In genomic region chr14:104800600-104801283, GRCh38 we compare ENCODE assay signal across 8 cellular contexts. TPM values are rescaled to one million over a fixed set of nuclear protein-coding genes. Genes with fewer than 3 reads are reported as not detected.
DNase-seq lines count a peak whose midpoint lies in the region; ATAC-seq, FAIRE-seq and TF ChIP-seq lines count a peak whose summit lies in the region.

Gene ZBTB42 (plus strand): TSS chr14:104801101. CDS start chr14:104801198, 97 bp downstream.

- no peaks in the 10 kb centered on the region for H3K79me2 ChIP-seq in astrocyte (ENCODE audit: insufficient read depth, low read length)

- H3K36me3 ChIP-seq in astrocyte (ENCODE audit: insufficient read depth, low read length): no peaks in the 10 kb centered on the region

- TF ChIP-seq CTCF in astrocyte (IDR thresholded peaks at IDR 0.05; ENCODE audit: insufficient read depth, low read depth, low read length) (no peak), D721Med (IDR thresholded peaks at IDR 0.05; ENCODE audit: insufficient read depth, missing control alignments) (no peak)

- POLR2A ChIA-PET in T-cell (lab: Charles Lee): interaction anchor here in 1 of 2 donors (0.8 kb wide), 1 partner anchor 10 kb away, joined by 5 read pairs; no protein-coding TSS in a partner anchor

- H3K36me3 Mint-ChIP-seq in T-cell: no peaks in the 10 kb centered on the region
- H3K36me3 Mint-ChIP-seq in astrocyte (ENCODE audit: low read depth, unreplicated experiment): peaks cover 2% of the 10 kb centered on the region

- FAIRE-seq in astrocyte (lab: Jason Lieb, UNC) (no peak), D721Med (lab: Jason Lieb, UNC) (no peak)

- ATAC-seq in GM19035 (IDR thresholded peaks at IDR 0.05; ENCODE audit: unreplicated experiment) (peak; percentile 36), T-cell (replicated peaks in 1 of 4) (peak; percentile 62 to 67 (median 65))

- peak within 1 kb of the TSS; percentile 85 to 87 (median 87) for H3K4me3 Mint-ChIP-seq in T-cell
- peak within 1 kb of the TSS; percentile 85 for H3K4me3 Mint-ChIP-seq in astrocyte (ENCODE audit: unreplicated experiment)

- H3K9me3 Mint-ChIP-seq in T-cell (no peaks in the 10 kb centered on the region), astrocyte (ENCODE audit: unreplicated experiment) (no peaks in the 10 kb centered on the region)

- H3K27ac ChIP-seq in astrocyte (ENCODE audit: low read depth, low read length): no peak within 1 kb of the TSS

- peaks cover 27% of the 10 kb centered on the region for H4K20me1 ChIP-seq in astrocyte (ENCODE audit: insufficient read depth, low read length)

- H3K9me3 ChIP-seq in astrocyte (ENCODE audit: insufficient read depth, low read depth, low read length): no peaks in the 10 kb centered on the region

- peak within 1 kb of the TSS; percentile 78 for H2AFZ ChIP-seq in astrocyte (ENCODE audit: low read depth, low read length)

- H3K27me3 ChIP-seq in astrocyte (ENCODE audit: insufficient read depth, low read length): peaks cover 3% of the 10 kb centered on the region

- H3K27me3 Mint-ChIP-seq in T-cell: no peaks in the 10 kb centered on the region
- H3K27me3 Mint-ChIP-seq in astrocyte (ENCODE audit: low read depth, unreplicated experiment): no peaks in the 10 kb centered on the region

- CTCF ChIA-PET in T-cell (lab: Charles Lee): no interaction called here

- H3K27ac Mint-ChIP-seq in T-cell (peak within 1 kb of the TSS; percentile 87 to 88), astrocyte (ENCODE audit: unreplicated experiment) (peak within 1 kb of the TSS; percentile 94)

- H3K4me3 ChIP-seq in astrocyte (ENCODE audit: insufficient read depth, low read depth, low read length): peak within 1 kb of the TSS; percentile 67

- H3K4me1 Mint-ChIP-seq in T-cell (peaks cover 29 to 40% (median 35%) of the 10 kb centered on the region in 3 donors), astrocyte (ENCODE audit: low read depth, unreplicated experiment) (peaks cover 22% of the 10 kb centered on the region)

- H3K4me2 ChIP-seq in astrocyte (ENCODE audit: low read length): peak within 1 kb of the TSS; percentile 95

- peak; percentile 75 for DNase-seq in AG08396 (ENCODE audit: low spot score)
- peak; percentile 4 for DNase-seq in HS-5 (ENCODE audit: low read depth)
- peak; percentile 32 to 73 (median 54) for DNase-seq in T-cell
- peak; percentile 39 for DNase-seq in astrocyte (ENCODE audit: low read depth)
- peak; percentile 82 for DNase-seq in iPS-NIHi11 (ENCODE audit: low spot score)
- DNase-seq in stimulated activated CD4-positive, alpha-beta T cell treated with anti-CD3 and anti-CD28 coated beads, Interleukin-15, amount 100 ng/mL, for 1 hour (ENCODE audit: low read depth in 1 of 2, low spot score in 1 of 2): peak; percentile 48 to 53
- DNase-seq in D721Med (ENCODE audit: insufficient read length, low spot score): no peak

- peak within 1 kb of the TSS; percentile 81 for H3K9ac ChIP-seq in astrocyte (ENCODE audit: low read length)

- H3K4me1 ChIP-seq in astrocyte (ENCODE audit: insufficient read depth, low read length): peaks cover 25% of the 10 kb centered on the region

RNA-seq across cellular contexts. Expression of gene ZBTB42, which starts in this region (rescaled TPM):
- total RNA-seq in T-cell: 10 to 100 TPM in 1 of 5 donors, 1 to 10 TPM in 4; 3.5 to 10.5 (median 9.4) TPM
- total RNA-seq in astrocyte: 6.6 and 6.9 TPM in 2 replicates
